Comparison of ENCODE assay signal across 1 cellular context in genomic region chr4:111641813-111642579, GRCh38.
TF ChIP-seq lines count a peak whose summit lies in the region.

No MANE protein-coding gene starts in this region.

TF ChIP-seq in GM12878, 131 proteins besides CTCF, POLR2A, EP300 and RAD21 (continued from another document):
- TF ChIP-seq, protein P1, sequence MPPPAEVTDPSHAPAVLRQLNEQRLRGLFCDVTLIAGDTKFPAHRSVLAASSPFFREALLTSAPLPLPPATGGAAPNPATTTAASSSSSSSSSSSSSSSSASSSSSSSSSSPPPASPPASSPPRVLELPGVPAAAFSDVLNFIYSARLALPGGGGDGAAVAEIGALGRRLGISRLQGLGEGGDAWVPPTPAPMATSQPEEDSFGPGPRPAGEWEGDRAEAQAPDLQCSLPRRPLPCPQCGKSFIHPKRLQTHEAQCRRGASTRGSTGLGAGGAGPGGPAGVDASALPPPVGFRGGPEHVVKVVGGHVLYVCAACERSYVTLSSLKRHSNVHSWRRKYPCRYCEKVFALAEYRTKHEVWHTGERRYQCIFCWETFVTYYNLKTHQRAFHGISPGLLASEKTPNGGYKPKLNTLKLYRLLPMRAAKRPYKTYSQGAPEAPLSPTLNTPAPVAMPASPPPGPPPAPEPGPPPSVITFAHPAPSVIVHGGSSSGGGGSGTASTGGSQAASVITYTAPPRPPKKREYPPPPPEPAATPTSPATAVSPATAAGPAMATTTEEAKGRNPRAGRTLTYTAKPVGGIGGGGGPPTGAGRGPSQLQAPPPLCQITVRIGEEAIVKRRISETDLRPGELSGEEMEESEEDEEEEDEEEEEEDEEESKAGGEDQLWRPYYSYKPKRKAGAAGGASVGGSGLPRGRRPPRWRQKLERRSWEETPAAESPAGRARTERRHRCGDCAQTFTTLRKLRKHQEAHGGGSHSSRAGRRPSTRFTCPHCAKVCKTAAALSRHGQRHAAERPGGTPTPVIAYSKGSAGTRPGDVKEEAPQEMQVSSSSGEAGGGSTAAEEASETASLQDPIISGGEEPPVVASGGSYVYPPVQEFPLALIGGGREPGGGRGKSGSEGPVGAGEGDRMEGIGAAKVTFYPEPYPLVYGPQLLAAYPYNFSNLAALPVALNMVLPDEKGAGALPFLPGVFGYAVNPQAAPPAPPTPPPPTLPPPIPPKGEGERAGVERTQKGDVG (CRISPR knock-in tag; IDR thresholded peaks at IDR 0.05): no peak
